ENCODE assay signal across 8 cellular contexts in genomic region chr9:6715153-6715754, GRCh38. TPM values are rescaled to one million over a fixed set of nuclear protein-coding genes. Genes with fewer than 3 reads are reported as not detected.
DNase-seq lines count a peak whose midpoint lies in the region; ATAC-seq, FAIRE-seq and TF ChIP-seq lines count a peak whose summit lies in the region.
"Not testable (repeated sequence)": the region's sequence is repeated elsewhere in the genome, so short reads cannot be mapped to it uniquely, and the experiment has no call there.

No MANE protein-coding gene starts in this region.

- H3K79me2 ChIP-seq in KMS-11 (ENCODE audit: insufficient read depth, low read depth); HepG2 (ENCODE audit: insufficient read depth, low read length); trophoblast cell (ENCODE audit: control insufficient read depth, insufficient read depth, low read length, poor library complexity): not testable (repeated sequence)

- H3K27ac Mint-ChIP-seq in CD8-positive, alpha-beta memory T cell, result peak overlapping the region in 4 of 8 donors; percentile 70 to 84 (median 82)
- H3K27ac Mint-ChIP-seq in T-helper 17 cell, result peak overlapping the region; percentile 54
- not testable (repeated sequence) for H3K27ac Mint-ChIP-seq in activated naive CD4-positive, alpha-beta T cell treated with anti-CD3 and anti-CD28 coated beads, Interleukin-2, amount 10 ng/mL, durations not matched to agents 7 days and 5 days

- not testable (repeated sequence) for TF ChIP-seq CTCF in KMS-11 (conservative IDR thresholded peaks at IDR 0.05; ENCODE audit: low read depth, low read length); HepG2 (CRISPR knock-in tag; IDR thresholded peaks at IDR 0.05); upper lobe of right lung (IDR thresholded peaks at IDR 0.05)

- not testable (repeated sequence) for H4K20me1 ChIP-seq in KMS-11 (ENCODE audit: insufficient read depth); HepG2 (ENCODE audit: insufficient read depth, low read length)

- TF ChIP-seq RAD21 in HepG2 (CRISPR knock-in tag; IDR thresholded peaks at IDR 0.05), result not testable (repeated sequence)

- not testable (repeated sequence) for TF ChIP-seq POLR2A in HepG2 (IDR thresholded peaks at IDR 0.05; ENCODE audit: insufficient read depth in 1 of 2, low read depth in 2 of 2, low read length in 2 of 2)

- H3K27me3 Mint-ChIP-seq in CD8-positive, alpha-beta memory T cell; T-helper 17 cell; activated naive CD4-positive, alpha-beta T cell treated with anti-CD3 and anti-CD28 coated beads, Interleukin-2, amount 10 ng/mL, durations not matched to agents 7 days and 5 days: not testable (repeated sequence)

- CTCF ChIA-PET in CD8-positive, alpha-beta memory T cell (lab: Charles Lee), result interaction anchor here (0.7 to 1.6 kb wide), 8 partner anchors 10 to 42 kb away, joined by 3 to 8 read pairs (median 4); partner anchors contain the start of gene KDM4C
- CTCF ChIA-PET in activated naive CD4-positive, alpha-beta T cell treated with anti-CD3 and anti-CD28 coated beads, Interleukin-2, amount 10 ng/mL, durations not matched to agents 7 days and 5 days (lab: Charles Lee), result interaction anchor here (1.5 kb wide), 1 partner anchor 24 kb away, joined by 7 read pairs; no protein-coding TSS in a partner anchor
- CTCF ChIA-PET in HepG2 (lab: Yijun Ruan, JAX; ENCODE audit: low intra/inter-chr PET ratio, low total read pairs), result not testable (repeated sequence)

- H3K36me3 Mint-ChIP-seq in CD8-positive, alpha-beta memory T cell; T-helper 17 cell (ENCODE audit: low read depth); activated naive CD4-positive, alpha-beta T cell treated with anti-CD3 and anti-CD28 coated beads, Interleukin-2, amount 10 ng/mL, durations not matched to agents 7 days and 5 days: not testable (repeated sequence)

- not testable (repeated sequence) for TF ChIP-seq EP300 in HepG2 (IDR thresholded peaks at IDR 0.05; ENCODE audit: low read depth in 2 of 2, low read length in 2 of 2); HepG2 (CRISPR knock-in tag; IDR thresholded peaks at IDR 0.05; ENCODE audit: borderline replicate concordance)

- ATAC-seq in T-helper 17 cell, upper lobe of right lung: not testable (repeated sequence)
- peak; percentile 7; the same call in 2 of the 3 replicates for ATAC-seq in HepG2

- H4K91ac ChIP-seq in trophoblast cell (ENCODE audit: low read depth, low read length), result not testable (repeated sequence)

- H3K27me3 ChIP-seq in CD8-positive, alpha-beta memory T cell (ENCODE audit: insufficient read depth, low read length, poor library complexity, severe bottlenecking); KMS-11 (ENCODE audit: insufficient read depth, low read depth); endocrine pancreas (ENCODE audit: control insufficient read depth, insufficient read depth, low read length); HepG2 (ENCODE audit: control insufficient read depth in 1 of 2, insufficient read depth in 2 of 2, low read length in 2 of 2); trophoblast cell (ENCODE audit: insufficient read depth, low read length); upper lobe of right lung: not testable (repeated sequence)

- not testable (repeated sequence) for H4K12ac ChIP-seq in trophoblast cell (ENCODE audit: low read depth, low read length)

- H3K4me1 Mint-ChIP-seq in CD8-positive, alpha-beta memory T cell, result peaks cover 4 to 13% (median 6%) of the 10 kb centered on the region in 3 donors
- H3K4me1 Mint-ChIP-seq in T-helper 17 cell, result not testable (repeated sequence)
- peaks cover 15% of the 10 kb centered on the region for H3K4me1 Mint-ChIP-seq in activated naive CD4-positive, alpha-beta T cell treated with anti-CD3 and anti-CD28 coated beads, Interleukin-2, amount 10 ng/mL, durations not matched to agents 7 days and 5 days

- not testable (repeated sequence) for H3K23ac ChIP-seq in trophoblast cell (ENCODE audit: low read length)

- H2AFZ ChIP-seq in KMS-11 (ENCODE audit: low read depth), result peak overlapping the region; percentile 54; the same call in 1 of the 2 replicates
- H2AFZ ChIP-seq in HepG2 (ENCODE audit: low read length); trophoblast cell (ENCODE audit: insufficient read depth, low read length, poor library complexity): not testable (repeated sequence)

- peak overlapping the region; percentile 5; the same call in 1 of the 2 replicates for H3K4me2 ChIP-seq in KMS-11
- peak overlapping the region; percentile 77 for H3K4me2 ChIP-seq in HepG2 (ENCODE audit: low read depth, low read length)
- H3K4me2 ChIP-seq in trophoblast cell (ENCODE audit: low read length), result not testable (repeated sequence)

- H4K8ac ChIP-seq in trophoblast cell (ENCODE audit: low read depth, low read length), result not testable (repeated sequence)

- H2BK5ac ChIP-seq in trophoblast cell (ENCODE audit: low read depth, low read length, poor library complexity), result not testable (repeated sequence)

- peak overlapping the region; percentile 85 to 91 (median 88) for H3K4me3 Mint-ChIP-seq in CD8-positive, alpha-beta memory T cell
- peak overlapping the region; percentile 89 for H3K4me3 Mint-ChIP-seq in T-helper 17 cell
- H3K4me3 Mint-ChIP-seq in activated naive CD4-positive, alpha-beta T cell treated with anti-CD3 and anti-CD28 coated beads, Interleukin-2, amount 10 ng/mL, durations not matched to agents 7 days and 5 days, result peak overlapping the region; percentile 83

- not testable (repeated sequence) for H3K36me3 ChIP-seq in CD8-positive, alpha-beta memory T cell (ENCODE audit: insufficient read depth, low read length); KMS-11 (ENCODE audit: insufficient read depth); endocrine pancreas (ENCODE audit: control insufficient read depth, insufficient read depth, low read length); HepG2 (replicated peaks in 1 of 2; ENCODE audit: control insufficient read depth in 1 of 2, insufficient read depth in 2 of 2, low read length in 2 of 2); trophoblast cell (ENCODE audit: control insufficient read depth in 1 of 2, insufficient read depth in 2 of 2, low read length in 2 of 2); upper lobe of right lung

- not testable (repeated sequence) for H3K14ac ChIP-seq in trophoblast cell (ENCODE audit: low read length)

- H2BK12ac ChIP-seq in trophoblast cell (ENCODE audit: low read length), result not testable (repeated sequence)

- not testable (repeated sequence) for H3K9me3 ChIP-seq in CD8-positive, alpha-beta memory T cell (ENCODE audit: low read length); T-helper 17 cell (ENCODE audit: control insufficient read depth, low read length, poor library complexity, severe bottlenecking); endocrine pancreas (ENCODE audit: control insufficient read depth, low read length); HepG2 (ENCODE audit: low read length); trophoblast cell (ENCODE audit: insufficient read depth, low read depth, low read length); upper lobe of right lung

- not testable (repeated sequence) for H3K4me1 ChIP-seq in CD8-positive, alpha-beta memory T cell (ENCODE audit: insufficient read depth, low read length); KMS-11 (ENCODE audit: low read depth, poor library complexity, severe bottlenecking); endocrine pancreas (ENCODE audit: control insufficient read depth, insufficient read depth, low read length); trophoblast cell (ENCODE audit: control insufficient read depth in 1 of 2, insufficient read depth in 2 of 2, low read length in 2 of 2); upper lobe of right lung
- peaks cover 34% of the 10 kb centered on the region for H3K4me1 ChIP-seq in HepG2 (ENCODE audit: insufficient read depth, low read length)

- H3K9me3 Mint-ChIP-seq in CD8-positive, alpha-beta memory T cell; activated naive CD4-positive, alpha-beta T cell treated with anti-CD3 and anti-CD28 coated beads, Interleukin-2, amount 10 ng/mL, durations not matched to agents 7 days and 5 days: not testable (repeated sequence)

- not testable (repeated sequence) for H3K18ac ChIP-seq in trophoblast cell (ENCODE audit: low read length)

- in situ Hi-C loops in HepG2 (cut with HindIII; ENCODE audit: extremely low pct_ligation_motif_present, low pct_unique_long_range_greater_than_20kb), result not testable (repeated sequence)

- BruUV-seq in HepG2 (replicated peaks; lab: Mats Ljungman, UMichigan), result not testable (repeated sequence)

- FAIRE-seq in HepG2 (lab: Jason Lieb, UNC), result peak; percentile 40

- H3K4me3 ChIP-seq in CD8-positive, alpha-beta memory T cell (ENCODE audit: low read length), result peak overlapping the region; percentile 53
- H3K4me3 ChIP-seq in KMS-11 (IDR thresholded peaks at IDR 0.05; ENCODE audit: insufficient read depth, low read depth, low read length); trophoblast cell (ENCODE audit: low read depth, low read length): not testable (repeated sequence)
- H3K4me3 ChIP-seq in endocrine pancreas (ENCODE audit: control insufficient read depth, insufficient read depth, low read length) (peak overlapping the region; percentile 22), HepG2 (replicated peaks in 1 of 3; ENCODE audit: insufficient read depth in 1 of 3, low read depth in 2 of 3, low read length in 3 of 3) (peak overlapping the region in 2 of 3 experiments; percentile 65 to 72; a peak in 4 of 6 replicates), upper lobe of right lung (peak overlapping the region; percentile 52)

- H3K9ac ChIP-seq in KMS-11; endocrine pancreas (ENCODE audit: control insufficient read depth, insufficient read depth, low read length); trophoblast cell (ENCODE audit: low read length): not testable (repeated sequence)
- peak overlapping the region; percentile 84 for H3K9ac ChIP-seq in HepG2 (ENCODE audit: insufficient read depth, low read depth, low read length)

- intact Hi-C loops in HepG2 (cut with micrococcal nuclease; ENCODE audit: unreplicated experiment), result loop anchor here (5.0 kb wide), 1 partner anchor 33 kb away; no protein-coding TSS in a partner anchor
- intact Hi-C loops in upper lobe of right lung (cut with DNase I), result not testable (repeated sequence)

- H3K79me1 ChIP-seq in trophoblast cell (ENCODE audit: low read length), result not testable (repeated sequence)

- H2AK5ac ChIP-seq in trophoblast cell (ENCODE audit: low read length), result not testable (repeated sequence)

- not testable (repeated sequence) for DNase-seq in CD8-positive, alpha-beta memory T cell; T-helper 17 cell; activated naive CD4-positive, alpha-beta T cell treated with anti-CD3 and anti-CD28 coated beads, Interleukin-2, amount 10 ng/mL, durations not matched to agents 7 days and 5 days
- DNase-seq in HepG2 (ENCODE audit: low spot score), result peak; percentile 21
- DNase-seq in trophoblast cell, result peak; percentile 18 to 55
- peak; percentile 43 for DNase-seq in upper lobe of right lung

- not testable (repeated sequence) for H2BK120ac ChIP-seq in trophoblast cell (ENCODE audit: insufficient read depth, low read length, poor library complexity)

- 47% methylated on average over 28 of the region's 28 CpGs for WGBS in HepG2 (ENCODE audit: low lambda C conversion rate)
- no CpG with 5 or more reads among the region's 28 CpGs for WGBS in trophoblast cell (ENCODE audit: extremely low coverage, insufficient coverage, insufficient read length)

- not testable (repeated sequence) for H3K27ac ChIP-seq in CD8-positive, alpha-beta memory T cell (ENCODE audit: low read depth, low read length); KMS-11; trophoblast cell (ENCODE audit: low read depth, low read length); upper lobe of right lung
- peak overlapping the region; percentile 93 for H3K27ac ChIP-seq in HepG2 (ENCODE audit: extremely low read length, insufficient read depth, low read length)

- POLR2A ChIA-PET in CD8-positive, alpha-beta memory T cell (lab: Charles Lee), result interaction anchor here (1.5 to 2.0 kb wide), 4 partner anchors 11 to 42 kb away, joined by 5 to 35 read pairs (median 12); partner anchors contain the start of gene KDM4C
- POLR2A ChIA-PET in HepG2 (lab: Yijun Ruan, JAX), result interaction anchor here (0.6 to 4.6 kb wide), 20 partner anchors 11 to 306 kb away, joined by 3 to 59 read pairs (median 5); partner anchors contain the start of genes KDM4C and UHRF2

- H3K4ac ChIP-seq in trophoblast cell (ENCODE audit: low read depth, low read length), result not testable (repeated sequence)

RNA-seq across cellular contexts. Expression of gene KDM4C, which starts 42.5 kb away (rescaled TPM):
- 10 to 100 TPM; 25.9 to 26.8 TPM for total RNA-seq in CD8-positive, alpha-beta memory T cell
- polyA plus RNA-seq in CD8-positive, alpha-beta memory T cell, result 31.9 TPM
- 10 to 100 TPM; 97.7 to 98.6 TPM for total RNA-seq in T-helper 17 cell
- total RNA-seq in HepG2 (2016; rRNA removed; fragmentation: Illumina TruSeq; extraction: Trizol), result 22.1 and 23.6 TPM in 2 replicates
- total RNA-seq in HepG2 (2016; cell fraction: cytosol; rRNA removed; fragmentation: Illumina TruSeq; extraction: Trizol; ENCODE audit: low read depth), result 20.8 and 22.8 TPM in 2 replicates
- 21.8 and 24.7 TPM in 2 replicates for total RNA-seq in HepG2 (2016; cell fraction: insoluble cytoplasmic fraction; rRNA removed; fragmentation: Illumina TruSeq; extraction: Trizol)
- 10.3 and 11.0 TPM in 2 replicates for total RNA-seq in HepG2 (2016; cell fraction: membrane; rRNA removed; fragmentation: Illumina TruSeq; extraction: Trizol)
- 57.2 and 66.1 TPM in 2 replicates for total RNA-seq in HepG2 (2016; cell fraction: nucleus; rRNA removed; fragmentation: Illumina TruSeq; extraction: Trizol)
- polyA plus RNA-seq in HepG2 (2011; rRNA removed), result 17.0 and 19.4 TPM in 2 replicates
- 11.7 and 13.8 TPM in 2 replicates for polyA plus RNA-seq in HepG2 (2011; cell fraction: cytosol; rRNA removed)
- 48.5 and 52.1 TPM in 2 replicates for polyA plus RNA-seq in HepG2 (2011; cell fraction: nucleus; rRNA removed)
- 16.3 and 20.3 TPM in 2 replicates for polyA plus RNA-seq in HepG2 (2012)
- polyA plus RNA-seq in HepG2 (2016; cell fraction: cytosol; fragmentation: Illumina TruSeq; extraction: Trizol; ENCODE audit: low read depth), result 1.3 and 2.9 TPM in 2 replicates
- polyA plus RNA-seq in HepG2 (2016; cell fraction: insoluble cytoplasmic fraction; fragmentation: Illumina TruSeq; extraction: Trizol; ENCODE audit: low read depth), result 17.0 and 17.2 TPM in 2 replicates
- polyA plus RNA-seq in HepG2 (2016; cell fraction: membrane; fragmentation: Illumina TruSeq; extraction: Trizol; ENCODE audit: low read depth), result 2.1 and 3.2 TPM in 2 replicates
- 19.2 and 19.7 TPM in 2 replicates for polyA plus RNA-seq in HepG2 (2016; cell fraction: nucleus; fragmentation: Illumina TruSeq; extraction: Trizol; ENCODE audit: insufficient read depth, low read depth)
- polyA minus RNA-seq in HepG2 (2011; rRNA and poly(A)+ RNA removed; ENCODE audit: low replicate concordance), result 41.5 and 98.3 TPM in 2 replicates
- 23.4 and 23.7 TPM in 2 replicates for polyA minus RNA-seq in HepG2 (2011; cell fraction: cytosol; rRNA and poly(A)+ RNA removed)
- polyA minus RNA-seq in HepG2 (2011; cell fraction: nucleus; rRNA and poly(A)+ RNA removed), result 263 and 268 TPM in 2 replicates
- 5.9 and 6.3 TPM in 2 replicates for polyA plus RNA-seq in trophoblast cell (2013)
- 37.2 TPM for total RNA-seq in upper lobe of right lung
